In genomic region chr12:76490763-76491162, GRCh38 we compare ENCODE assay signal across 34 cellular contexts.
"Had no signal": no experiment of that assay in that cellular context is flagged by ENCODE, and none has a peak within 500 bp of the region (broad histone marks: within the 10 kb centered on the region; RNA-seq: fewer than 3 reads in every experiment).

No MANE protein-coding gene starts in this region.

- DNase-seq: activated B cell treated with CpG ODN at 0.5 μM for 24 hours; activated CD4-positive, alpha-beta memory T cell treated with anti-CD3 and anti-CD28 coated beads for 36 hours; activated CD4-positive, alpha-beta T cell treated with anti-CD3 and anti-CD28 coated beads for 36 hours; activated CD4-positive, alpha-beta T cell treated with anti-CD3 and anti-CD28 coated beads, Interleukin-2, amount 10 ng/mL, durations not matched to agents 24 days and 14 days; activated CD8-positive, alpha-beta memory T cell treated with anti-CD3 and anti-CD28 coated beads, Interleukin-2, amount 10 ng/mL, durations not matched to agents 7 days and 5 days; activated CD8-positive, alpha-beta memory T cell treated with anti-CD3 and anti-CD28 coated beads, Interleukin-2, amount 50 U/mL, for 4 hours; activated CD8-positive, alpha-beta T cell treated with anti-CD3 and anti-CD28 coated beads, Interleukin-2, amount 10 ng/mL, durations not matched to agents 7 days and 5 days; activated gamma-delta T cell; activated naive CD4-positive, alpha-beta T cell; activated naive CD4-positive, alpha-beta T cell treated with anti-CD3 and anti-CD28 coated beads, Interleukin-2, amount 10 ng/mL, durations not matched to agents 7 days and 5 days; activated naive CD8-positive, alpha-beta T cell treated with anti-CD3 and anti-CD28 coated beads, Interleukin-2, amount 50 U/mL, for 24 hours; activated T-cell treated with anti-CD3 and anti-CD28 coated beads, Interleukin-2, amount 50 U/mL, for 1 hour; activated T-cell treated with anti-CD3 and anti-CD28 coated beads, Interleukin-2, amount 50 U/mL, for 48 hours; adrenal gland; amygdala; aorta; body of pancreas; colonic mucosa; effector CD8-positive, alpha-beta T cell; endodermal cell; erythroblast; foreskin keratinocyte; gastrocnemius medialis; glutamatergic neuron; heart left ventricle; hypothalamus; T-helper 17 cell; T1000; WERI-Rb-1 had no signal

- H3K9me3 ChIP-seq: body of pancreas, colonic mucosa had no signal

- H3K27me3 Mint-ChIP-seq: activated B cell treated with CpG ODN at 0.5 μM for 24 hours; activated CD4-positive, alpha-beta memory T cell treated with anti-CD3 and anti-CD28 coated beads for 36 hours; activated CD4-positive, alpha-beta T cell treated with anti-CD3 and anti-CD28 coated beads for 36 hours; activated CD4-positive, alpha-beta T cell treated with anti-CD3 and anti-CD28 coated beads, Interleukin-2, amount 10 ng/mL, durations not matched to agents 24 days and 14 days; activated CD8-positive, alpha-beta memory T cell treated with anti-CD3 and anti-CD28 coated beads, Interleukin-2, amount 10 ng/mL, durations not matched to agents 7 days and 5 days; activated naive CD4-positive, alpha-beta T cell treated with anti-CD3 and anti-CD28 coated beads, Interleukin-2, amount 10 ng/mL, durations not matched to agents 7 days and 5 days; activated naive CD8-positive, alpha-beta T cell treated with anti-CD3 and anti-CD28 coated beads, Interleukin-2, amount 50 U/mL, for 24 hours; T-helper 17 cell had no signal

- H3K4me3 Mint-ChIP-seq: activated B cell treated with CpG ODN at 0.5 μM for 24 hours; activated CD4-positive, alpha-beta memory T cell treated with anti-CD3 and anti-CD28 coated beads for 36 hours; activated CD4-positive, alpha-beta T cell treated with anti-CD3 and anti-CD28 coated beads for 36 hours; activated CD4-positive, alpha-beta T cell treated with anti-CD3 and anti-CD28 coated beads, Interleukin-2, amount 10 ng/mL, durations not matched to agents 24 days and 14 days; activated CD8-positive, alpha-beta memory T cell treated with anti-CD3 and anti-CD28 coated beads, Interleukin-2, amount 10 ng/mL, durations not matched to agents 7 days and 5 days; activated CD8-positive, alpha-beta T cell treated with anti-CD3 and anti-CD28 coated beads, Interleukin-2, amount 10 ng/mL, durations not matched to agents 7 days and 5 days; activated naive CD4-positive, alpha-beta T cell treated with anti-CD3 and anti-CD28 coated beads, Interleukin-2, amount 10 ng/mL, durations not matched to agents 7 days and 5 days; activated naive CD8-positive, alpha-beta T cell treated with anti-CD3 and anti-CD28 coated beads, Interleukin-2, amount 50 U/mL, for 24 hours; activated T-helper 1 cell treated with anti-CD3 and anti-CD28 coated beads, Interleukin-12 subunit alpha, Interleukin-12 subunit beta, Interleukin-2, Interleukin-4 antibody, amounts not matched to agents 30 ng/mL and 10 ng/mL and 1 ng/mL, durations not matched to agents 14 hours and 24 hours and 36 hours; endodermal cell; T-helper 17 cell; T-helper 2 cell treated with Interferon-gamma antibody and Interleukin-4, amounts not matched to agents 5 μg/mL and 100 μg/mL, for 36 hours had no signal

- H3K4me1 ChIP-seq: adrenal gland, body of pancreas, colonic mucosa, esophagus muscularis mucosa had no signal

- H3K36me3 ChIP-seq: adrenal gland, colonic mucosa had no signal

- H3K27ac Mint-ChIP-seq: activated B cell treated with CpG ODN at 0.5 μM for 24 hours; activated CD4-positive, alpha-beta memory T cell treated with anti-CD3 and anti-CD28 coated beads for 36 hours; activated CD4-positive, alpha-beta T cell treated with anti-CD3 and anti-CD28 coated beads for 36 hours; activated CD4-positive, alpha-beta T cell treated with anti-CD3 and anti-CD28 coated beads, Interleukin-2, amount 10 ng/mL, durations not matched to agents 24 days and 14 days; activated CD8-positive, alpha-beta memory T cell treated with anti-CD3 and anti-CD28 coated beads, Interleukin-2, amount 10 ng/mL, durations not matched to agents 7 days and 5 days; activated CD8-positive, alpha-beta T cell treated with anti-CD3 and anti-CD28 coated beads, Interleukin-2, amount 10 ng/mL, durations not matched to agents 7 days and 5 days; activated naive CD4-positive, alpha-beta T cell treated with anti-CD3 and anti-CD28 coated beads, Interleukin-2, amount 10 ng/mL, durations not matched to agents 7 days and 5 days; activated naive CD8-positive, alpha-beta T cell treated with anti-CD3 and anti-CD28 coated beads, Interleukin-2, amount 50 U/mL, for 24 hours; activated T-helper 1 cell treated with anti-CD3 and anti-CD28 coated beads, Interleukin-12 subunit alpha, Interleukin-12 subunit beta, Interleukin-2, Interleukin-4 antibody, amounts not matched to agents 30 ng/mL and 10 ng/mL and 1 ng/mL, durations not matched to agents 14 hours and 24 hours and 36 hours; endodermal cell; T-helper 2 cell treated with Interferon-gamma antibody and Interleukin-4, amounts not matched to agents 5 μg/mL and 100 μg/mL, for 36 hours had no signal

- H3K27me3 ChIP-seq: adrenal gland, body of pancreas, colonic mucosa, esophagus muscularis mucosa, foreskin keratinocyte, gastrocnemius medialis, heart left ventricle had no signal

- H3K4me1 Mint-ChIP-seq: activated naive CD4-positive, alpha-beta T cell treated with anti-CD3 and anti-CD28 coated beads, Interleukin-2, amount 10 ng/mL, durations not matched to agents 7 days and 5 days; endodermal cell had no signal

- H3K27ac ChIP-seq: adrenal gland, body of pancreas, colonic mucosa, esophagus muscularis mucosa, foreskin keratinocyte, gastrocnemius medialis, heart left ventricle, WERI-Rb-1 had no signal

- H3K4me3 ChIP-seq: adrenal gland, body of pancreas, colonic mucosa, esophagus muscularis mucosa, gastrocnemius medialis, heart left ventricle had no signal

- ATAC-seq: activated CD4-positive, alpha-beta T cell treated with anti-CD3 and anti-CD28 coated beads for 36 hours; activated CD4-positive, CD25-positive, alpha-beta regulatory T cell treated with anti-CD3 and anti-CD28 coated beads, Interleukin-2, amount 50 U/mL, for 24 hours; activated CD8-positive, alpha-beta memory T cell treated with anti-CD3 and anti-CD28 coated beads, Interleukin-2, amount 10 ng/mL, durations not matched to agents 7 days and 5 days; activated CD8-positive, alpha-beta T cell treated with anti-CD3 and anti-CD28 coated beads, Interleukin-2, amount 10 ng/mL, durations not matched to agents 7 days and 5 days; activated naive CD4-positive, alpha-beta T cell treated with anti-CD3 and anti-CD28 coated beads, Interleukin-2, amount 50 U/mL, for 72 hours; activated naive CD8-positive, alpha-beta T cell treated with anti-CD3 and anti-CD28 coated beads, Interleukin-2, amount 50 U/mL, for 24 hours; body of pancreas; foreskin keratinocyte; gastrocnemius medialis; heart left ventricle; T-helper 17 cell had no signal
